Comparison of ENCODE assay signal across 1 cellular context in genomic region chr16:85751665-85752501, GRCh38.
TF ChIP-seq lines count a peak whose summit lies in the region.

No MANE protein-coding gene starts in this region.

TF ChIP-seq in HepG2, 621 proteins besides CTCF, POLR2A, EP300 and RAD21:
- TF ChIP-seq MZF1 (CRISPR knock-in tag; IDR thresholded peaks at IDR 0.05; ENCODE audit: borderline replicate concordance) (0 out of 2 replicates have a peak, but pooled peaks have one; percentile 33), NBN (conservative IDR thresholded peaks at IDR 0.05) (no peak), KDM3A (CRISPR knock-in tag; IDR thresholded peaks at IDR 0.05; ENCODE audit: low read depth) (no peak)
